In genomic region chr6:164346631-164347030, GRCh38 we compare ENCODE assay signal across 1 cellular context.
A peak's percentile ranks its signal among the peaks of the same experiment; 100 is the strongest.
TF ChIP-seq lines count a peak whose summit lies in the region.

No MANE protein-coding gene starts in this region.

TF ChIP-seq in K562, 482 proteins besides CTCF, POLR2A, EP300 and RAD21 (continued from another document and continues in another):
- TF ChIP-seq AFF1 (IDR thresholded peaks at IDR 0.05; ENCODE audit: low read depth in 1 of 2, partially characterized antibody in 2 of 2) (peak in 1 of 2 experiments; percentile 56), ZBTB17 (CRISPR knock-in tag; IDR thresholded peaks at IDR 0.05) (0 out of 2 replicates have a peak, but pooled peaks have one; percentile 59), RCOR1 (IDR thresholded peaks at IDR 0.05; ENCODE audit: borderline replicate concordance in 1 of 2, low read depth in 2 of 2, low read length in 2 of 2) (peak; percentile 57 to 62; a peak in 2 of 4 replicates), SMAD4 (CRISPR knock-in tag; conservative IDR thresholded peaks at IDR 0.05) (peak; percentile 81), KLF16 (IDR thresholded peaks at IDR 0.05) (peak; percentile 89), ZNF384 (IDR thresholded peaks at IDR 0.05; ENCODE audit: low read depth, low read length) (no peak), ZNF518B (CRISPR knock-in tag; IDR thresholded peaks at IDR 0.05) (no peak), THRA (IDR thresholded peaks at IDR 0.05) (no peak), UBTF (IDR thresholded peaks at IDR 0.05; ENCODE audit: borderline replicate concordance in 1 of 2, low read depth in 2 of 2, low read length in 2 of 2) (no peak), CXXC5 (CRISPR knock-in tag; IDR thresholded peaks at IDR 0.05) (peak; percentile 20; the same call in 1 of the 2 replicates), U2AF1 (optimal IDR thresholded peaks at IDR 0.05; ENCODE audit: low read depth, low read length) (no peak), PATZ1 (CRISPR knock-in tag; IDR thresholded peaks at IDR 0.05; ENCODE audit: borderline replicate concordance) (no peak), CGGBP1 (CRISPR knock-in tag; IDR thresholded peaks at IDR 0.05) (no peak), MCM5 (IDR thresholded peaks at IDR 0.05; ENCODE audit: low read depth) (no peak), ZNF316 (IDR thresholded peaks at IDR 0.05) (peak; percentile 49), FOSL1 (tag; conservative IDR thresholded peaks at IDR 0.05) (no peak; the same call in 1 of the 2 replicates), SMARCA5 (IDR thresholded peaks at IDR 0.05) (no peak), ETS1 (conservative IDR thresholded peaks at IDR 0.05; ENCODE audit: control insufficient read depth, low read depth, low read length) (peak; percentile 51; the same call in 1 of the 2 replicates), PREB (CRISPR knock-in tag; IDR thresholded peaks at IDR 0.05) (no peak), PKNOX1 (IDR thresholded peaks at IDR 0.05) (no peak), CEBPZ (IDR thresholded peaks at IDR 0.05; ENCODE audit: borderline replicate concordance, low read depth, low read length) (no peak), CBFA2T2 (conservative IDR thresholded peaks at IDR 0.05) (peak; percentile 97), IRF9 (tag; IDR thresholded peaks at IDR 0.05) (peak; percentile 59; the same call in 1 of the 2 replicates), CBFA2T3 (IDR thresholded peaks at IDR 0.05) (peak; percentile 98), HDAC3 (IDR thresholded peaks at IDR 0.05; ENCODE audit: borderline replicate concordance, partially characterized antibody) (peak; percentile 59), KDM1A (IDR thresholded peaks at IDR 0.05) (peak in 1 of 2 experiments; percentile 46; a peak in 1 of 4 replicates), ZNF740 (CRISPR knock-in tag; IDR thresholded peaks at IDR 0.05) (no peak), ZNF740 (tag; IDR thresholded peaks at IDR 0.05) (0 out of 4 replicates have a peak, but pooled peaks of 1 of the 2 experiments have one; percentile 53), CC2D1A (IDR thresholded peaks at IDR 0.05) (peak; percentile 91; the same call in 1 of the 2 replicates), PML (IDR thresholded peaks at IDR 0.05; ENCODE audit: low read length) (peak; percentile 91), ZNF408 (CRISPR knock-in tag; IDR thresholded peaks at IDR 0.05; ENCODE audit: low read depth) (no peak), ZNF212 (CRISPR knock-in tag; IDR thresholded peaks at IDR 0.05) (no peak)
